Comparison of ENCODE assay signal across 8 cellular contexts in the genomic region with DNA sequence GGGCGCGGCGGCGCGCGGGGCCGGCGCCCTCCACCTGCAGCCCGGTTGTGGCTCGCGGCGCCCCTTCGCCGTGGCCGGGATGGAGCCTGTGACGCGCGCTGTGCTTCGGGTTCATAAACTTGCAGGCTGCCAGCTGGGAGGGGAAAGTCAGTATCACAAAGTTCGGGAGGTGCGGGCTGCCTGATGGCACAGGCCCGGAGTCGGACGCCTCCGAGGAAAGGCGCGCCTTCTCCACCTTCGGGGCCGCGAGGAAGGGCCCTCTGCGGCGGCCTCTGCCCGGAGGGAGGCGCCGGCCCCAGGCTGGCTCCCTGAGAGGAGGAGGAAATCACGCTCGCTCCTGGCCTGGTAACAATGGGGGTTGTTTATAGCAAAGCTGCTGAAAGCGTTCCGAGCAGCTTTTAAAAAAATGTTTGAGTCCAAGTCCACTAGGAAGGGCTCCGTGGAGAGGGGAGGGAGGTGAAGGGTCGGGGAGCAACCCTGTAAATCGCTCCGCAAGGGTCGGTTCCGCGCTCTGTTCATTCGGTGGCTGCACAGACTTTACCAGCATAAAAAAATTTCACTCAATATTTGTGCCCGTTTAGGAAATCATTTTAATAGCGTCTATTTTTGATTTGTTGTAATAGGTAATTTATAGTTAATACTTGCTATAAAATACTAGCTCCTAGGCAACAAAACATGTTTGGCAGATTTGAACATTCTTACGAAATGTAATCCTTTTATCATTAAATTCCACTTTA. TPM values are rescaled to one million over a fixed set of nuclear protein-coding genes. Genes with fewer than 3 reads are reported as not detected.
DNase-seq lines count a peak whose midpoint lies in the region; ATAC-seq and TF ChIP-seq lines count a peak whose summit lies in the region.

No MANE protein-coding gene starts in this region.

- H3K27ac Mint-ChIP-seq in osteocyte (ENCODE audit: unreplicated experiment) = peak overlapping the region; percentile 85

- peak overlapping the region; percentile 90 for H3K4me3 Mint-ChIP-seq in osteocyte (ENCODE audit: unreplicated experiment)

- peaks cover 53% of the 10 kb centered on the region for H3K79me2 ChIP-seq in PC-3 (ENCODE audit: low read length)

- H3K36me3 Mint-ChIP-seq in osteocyte (ENCODE audit: unreplicated experiment) = peaks cover 2% of the 10 kb centered on the region

- H4K20me1 ChIP-seq in PC-3 (ENCODE audit: low read length) = peaks cover 41% of the 10 kb centered on the region

- no TSS peak for BruUV-seq in PC-3 (replicated peaks; lab: Mats Ljungman, UMichigan)

- H3K9me3 ChIP-seq in AG04450 (ENCODE audit: control insufficient read depth, insufficient read depth, low read length) (peaks cover 6% of the 10 kb centered on the region; the same call in 1 of the 2 replicates), PC-3 (ENCODE audit: low read length) (no peaks in the 10 kb centered on the region), heart left ventricle (no peaks in the 10 kb centered on the region)

- no peaks in the 10 kb centered on the region for H3K9me2 ChIP-seq in PC-3 (replicated peaks; ENCODE audit: low read length)

- no peaks in the 10 kb centered on the region for H3K9me3 Mint-ChIP-seq in osteocyte (ENCODE audit: unreplicated experiment)

- TF ChIP-seq CTCF in AG04450 (IDR thresholded peaks at IDR 0.05; ENCODE audit: low read depth, low read length) (no peak), PC-3 (conservative IDR thresholded peaks at IDR 0.05; ENCODE audit: low read depth, low read length) (no peak), heart left ventricle (IDR thresholded peaks at IDR 0.05) (peak in 1 of 12 donors; percentile 23), osteocyte (IDR thresholded peaks at IDR 0.05) (no peak)

- H2AFZ ChIP-seq in PC-3 (ENCODE audit: low read length) = peak overlapping the region; percentile 7; the same call in 1 of the 2 replicates

- H3K27ac ChIP-seq in AG04450 (ENCODE audit: low read depth, low read length) (no peak overlapping the region), PC-3 (ENCODE audit: low read length) (peak overlapping the region; percentile 30), heart left ventricle (peak overlapping the region in 11 of 12 donors; percentile 53 to 83 (median 69))

- H3K27me3 ChIP-seq in AG04450 (ENCODE audit: control insufficient read depth, insufficient read depth, low read length) = peaks cover 2% of the 10 kb centered on the region
- no peaks in the 10 kb centered on the region for H3K27me3 ChIP-seq in PC-3 (ENCODE audit: low read length)
- H3K27me3 ChIP-seq in heart left ventricle = peaks cover 0 to 26% (median 0%) of the 10 kb centered on the region in 9 donors

- CTCF ChIA-PET in AG04450 (lab: Charles Lee) = interaction anchor here (3.9 kb wide), 1 partner anchor 72 kb away, joined by 19 read pairs; no protein-coding TSS in a partner anchor
- CTCF ChIA-PET in PC-3 (lab: Charles Lee) = no interaction called here

- H3K4me1 Mint-ChIP-seq in osteocyte (ENCODE audit: unreplicated experiment) = peaks cover 48% of the 10 kb centered on the region

- H3K4me1 ChIP-seq in PC-3 (ENCODE audit: insufficient read depth, low read length) (peaks cover 47% of the 10 kb centered on the region), heart left ventricle (peaks cover 0 to 60% (median 35%) of the 10 kb centered on the region in 12 donors)

- H3K36me3 ChIP-seq in PC-3 (ENCODE audit: low read depth, low read length) (no peaks in the 10 kb centered on the region), heart left ventricle (no peaks in the 10 kb centered on the region)

- peak; percentile 40 for ATAC-seq in GM18502 (IDR thresholded peaks at IDR 0.05; ENCODE audit: poor library complexity, unreplicated experiment)
- ATAC-seq in HG03025 (IDR thresholded peaks at IDR 0.05; ENCODE audit: low FRiP score, unreplicated experiment) = peak; percentile 29
- ATAC-seq in PC-3 = peak; percentile 43
- ATAC-seq in heart left ventricle = peak; percentile 23 to 71 (median 54)

- H3K4me3 ChIP-seq in AG04450 (ENCODE audit: low read depth, low read length) (peak overlapping the region; percentile 72), PC-3 (ENCODE audit: low read length) (peak overlapping the region; percentile 85), heart left ventricle (peak overlapping the region; percentile 41 to 89 (median 74))

- DNase-seq in AG04450 (ENCODE audit: low read depth, low spot score) (no peak), PC-3 (peak; percentile 33), amniotic stem cell (lab: John Stamatoyannopoulos, UW) (peak; percentile 30), heart left ventricle (peak; percentile 43 to 72 (median 54)), osteocyte (ENCODE audit: extremely low spot score, unreplicated experiment) (no peak), AML-193 (lab: John Stamatoyannopoulos, UW) (no peak)

- intact Hi-C loops in PC-3 (cut with micrococcal nuclease) (no loop called here), heart left ventricle (cut with DNase I) (loop anchor here in 3 of 10 donors (5.0 to 10.0 kb wide), 3 partner anchors 70 to 343 kb away; no protein-coding TSS in a partner anchor)

- POLR2A ChIA-PET in AG04450 (lab: Yijun Ruan, JAX) = no interaction called here
- POLR2A ChIA-PET in PC-3 (lab: Charles Lee; ENCODE audit: unreplicated experiment) = interaction anchor here (0.7 kb wide), 1 partner anchor 1103 kb away, joined by 4 read pairs; no protein-coding TSS in a partner anchor

- TF ChIP-seq POLR2A in heart left ventricle (IDR thresholded peaks at IDR 0.05) = no peak

- no peaks in the 10 kb centered on the region for H3K27me3 Mint-ChIP-seq in osteocyte (ENCODE audit: unreplicated experiment)

- peak overlapping the region; percentile 63 for H3K9ac ChIP-seq in PC-3 (ENCODE audit: low read length)

- H3F3A ChIP-seq in PC-3 (ENCODE audit: low read length, unreplicated experiment) = no peaks in the 10 kb centered on the region

- peak overlapping the region; percentile 91 for H3K4me2 ChIP-seq in PC-3 (ENCODE audit: low read length)

- WGBS in heart left ventricle, 4 donors = 2 to 3% (median 3%) methylated on average over 36 to 50 of the region's 50 CpGs

RNA-seq across cellular contexts. Expression of gene AFDN, which starts 1.0 kb away (rescaled TPM):
- polyA plus RNA-seq in AG04450 (2011; rRNA removed) (20.7 and 26.6 TPM in 2 replicates), heart left ventricle (10 to 100 TPM; 27.6 to 31.5 TPM)
- polyA minus RNA-seq in AG04450 (2011; rRNA and poly(A)+ RNA removed) = 43.3 and 51.8 TPM in 2 replicates
- total RNA-seq in PC-3 (2014; rRNA removed) (37.1 and 71.8 TPM in 2 replicates), heart left ventricle (100 to 1,000 TPM in 1 of 9 donors, 10 to 100 TPM in 8; 38.0 to 100 (median 51.8) TPM), osteocyte (67.3 and 72.2 TPM in 2 replicates)

Comparison
In these comparisons a context has a peak if more than half of its experiments do, and no peak if none do; other contexts are left out.
1. DNase-seq: peak in PC-3 (single experiment), amniotic stem cell (single experiment) and heart left ventricle (5 of 5); none in AG04450 (single experiment), osteocyte (single experiment) and AML-193 (0 of 2).
2. Peak in every context shown above with its lines, with median percentiles within 50 percentile points of each other: H3K4me3 ChIP-seq and ATAC-seq.